8 cellular contexts compared by ENCODE assay signal in genomic region chr7:48035301-48035966, GRCh38. TPM values are rescaled to one million over a fixed set of nuclear protein-coding genes. Genes with fewer than 3 reads are reported as not detected.
DNase-seq lines count a peak whose midpoint lies in the region; ATAC-seq and TF ChIP-seq lines count a peak whose summit lies in the region.

C7orf57 (plus strand) TSS chr7:48035543; CDS start chr7:48036309, 766 bp downstream.

- 1% methylated on average over 23 to 32 of the region's 62 CpGs for WGBS in tibial nerve, 2 donors

- peak within 1 kb of the TSS; percentile 34 to 55 (median 42) for H3K4me3 ChIP-seq in tibial nerve

- H3K27ac ChIP-seq in tibial nerve, result no peak within 1 kb of the TSS

- no peak for TF ChIP-seq POLR2A in tibial nerve (IDR thresholded peaks at IDR 0.05)

- H3K36me3 ChIP-seq in tibial nerve, result no peaks in the 10 kb centered on the region

- H3K27me3 ChIP-seq in tibial nerve, result peaks cover 0 to 10% of the 10 kb centered on the region in 2 donors

- peak; percentile 91 for DNase-seq in ELR (ENCODE audit: low read depth)
- peak; percentile 69 for DNase-seq in GOT3 (lab: John Stamatoyannopoulos, UW)
- DNase-seq in LHCN-M2 (ENCODE audit: low read depth), result peak; percentile 88
- peak; percentile 83 for DNase-seq in T follicular helper cell (ENCODE audit: low read depth)
- peak; percentile 82 for DNase-seq in amniotic epithelial cell (ENCODE audit: low read depth)
- peak; percentile 95 for DNase-seq in left ventricle myocardium superior
- DNase-seq in posterior cingulate gyrus, result peak; percentile 80 to 98 (median 88)
- DNase-seq in tibial nerve (ENCODE audit: low spot score in 2 of 2), result peak; percentile 77 to 78

- TF ChIP-seq EP300 in tibial nerve (IDR thresholded peaks at IDR 0.05), result peak in 1 of 2 donors; percentile 31

- intact Hi-C loops in left ventricle myocardium superior (cut with micrococcal nuclease) (no loop called here), posterior cingulate gyrus (cut with DNase I) (loop anchor here (5.0 kb wide), 1 partner anchor 57 kb away; no protein-coding TSS in a partner anchor)

- H3K4me1 ChIP-seq in tibial nerve, result peaks cover 0 to 16% (median 10%) of the 10 kb centered on the region in 4 donors

- TF ChIP-seq CTCF in tibial nerve (IDR thresholded peaks at IDR 0.05), result peak in 3 of 5 experiments; percentile 35 to 53 (median 43)

- H3K9me3 ChIP-seq in tibial nerve, result no peaks in the 10 kb centered on the region

- peak; percentile 100 for ATAC-seq in left ventricle myocardium superior

RNA-seq across cellular contexts. Expression of gene C7orf57, which starts in this region (rescaled TPM):
- total RNA-seq in LHCN-M2 (2014; rRNA removed) (0.13 and 0.29 TPM in 2 replicates), left ventricle myocardium superior (not detected), tibial nerve (under 1 TPM in 3 of 4 donors, not detected in 1; 0.21 to 0.66 (median 0.60) TPM)
- polyA plus RNA-seq in LHCN-M2 (2012), result 0.19 TPM

Comparison
In these comparisons a context has a peak if more than half of its experiments do, and no peak if none do; other contexts are left out.
1. Peak in DNase-seq in LHCN-M2; RNA of the gene not detected or under 1 TPM.
2. Peak in DNase-seq and ATAC-seq in left ventricle myocardium superior; RNA of the gene not detected or under 1 TPM.
3. Peak in DNase-seq and H3K4me3 ChIP-seq in tibial nerve; RNA of the gene not detected or under 1 TPM.